8 cellular contexts compared by ENCODE assay signal in genomic region chr17:18183334-18184142, GRCh38. TPM values are rescaled to one million over a fixed set of nuclear protein-coding genes. Genes with fewer than 3 reads are reported as not detected.
A peak's percentile ranks its signal among the peaks of the same experiment; 100 is the strongest.
DNase-seq lines count a peak whose midpoint lies in the region; ATAC-seq, FAIRE-seq and TF ChIP-seq lines count a peak whose summit lies in the region.

Gene ALKBH5, plus strand, starts transcription at chr17:18183828. Its CDS starts 416 bp downstream, at chr17:18184244.

- H3K9me3 ChIP-seq in trophoblast cell (ENCODE audit: insufficient read depth, low read depth, low read length) (no peaks in the 10 kb centered on the region), transverse colon (no peaks in the 10 kb centered on the region)

- peak within 1 kb of the TSS; percentile 81 for H3K9ac ChIP-seq in trophoblast cell (ENCODE audit: low read length)

- peak within 1 kb of the TSS; percentile 95 to 99 for H3K27ac Mint-ChIP-seq in T-cell

- H3K27me3 ChIP-seq in trophoblast cell (ENCODE audit: insufficient read depth, low read length) = no peaks in the 10 kb centered on the region
- no peaks in the 10 kb centered on the region for H3K27me3 ChIP-seq in transverse colon

- H2AFZ ChIP-seq in trophoblast cell (ENCODE audit: insufficient read depth, low read length, poor library complexity) = peak within 1 kb of the TSS; percentile 71

- H2BK5ac ChIP-seq in trophoblast cell (ENCODE audit: low read depth, low read length, poor library complexity) = peak within 1 kb of the TSS; percentile 96

- CTCF ChIA-PET in T-cell (lab: Charles Lee) = interaction anchor here (0.7 to 1.3 kb wide), 3 partner anchors 9 to 44 kb away, joined by 3 to 12 read pairs (median 4); no protein-coding TSS in a partner anchor

- peaks cover 45 to 51% (median 45%) of the 10 kb centered on the region in 3 donors for H3K4me1 Mint-ChIP-seq in T-cell

- H3K23ac ChIP-seq in trophoblast cell (ENCODE audit: low read length) = no peak within 1 kb of the TSS

- peak; percentile 64; the same call in 1 of the 2 replicates for TF ChIP-seq POLR2A in GM12892 (IDR thresholded peaks at IDR 0.05; ENCODE audit: low read depth, low read length)
- TF ChIP-seq POLR2A in transverse colon (IDR thresholded peaks at IDR 0.05) = peak; percentile 88

- H3K36me3 ChIP-seq in trophoblast cell (ENCODE audit: control insufficient read depth in 1 of 2, insufficient read depth in 2 of 2, low read length in 2 of 2) (peaks cover 7 to 8% of the 10 kb centered on the region in 2 experiments), transverse colon (no peaks in the 10 kb centered on the region)

- peak in 2 of 5 experiments; percentile 11 to 48 for TF ChIP-seq CTCF in transverse colon (IDR thresholded peaks at IDR 0.05)

- peak within 1 kb of the TSS; percentile 82 for H3K4me2 ChIP-seq in trophoblast cell (ENCODE audit: low read length)

- TF ChIP-seq EP300 in transverse colon (IDR thresholded peaks at IDR 0.05; ENCODE audit: low read depth) = peak; percentile 43

- peak within 1 kb of the TSS; percentile 86 for H3K14ac ChIP-seq in trophoblast cell (ENCODE audit: low read length)

- WGBS in adipose tissue, 3 donors = 0 to 1% (median 0%) methylated on average over 78 to 98 of the region's 98 CpGs
- no CpG with 5 or more reads among the region's 98 CpGs for WGBS in trophoblast cell (ENCODE audit: extremely low coverage, insufficient coverage, insufficient read length)
- WGBS in transverse colon (ENCODE audit: low coverage in 1 of 2), 2 donors = 0% methylated on average over 44 of the region's 98 CpGs; no CpG with 5 or more reads in 1 of the 2 donors

- no peaks in the 10 kb centered on the region for H3K27me3 Mint-ChIP-seq in T-cell

- peaks cover 6% of the 10 kb centered on the region for H3K36me3 Mint-ChIP-seq in T-cell

- POLR2A ChIA-PET in T-cell (lab: Charles Lee) = interaction anchor here in 1 of 2 donors (0.6 to 1.9 kb wide), 2 partner anchors 14 to 25 kb away, joined by 3 to 7 read pairs; no protein-coding TSS in a partner anchor

- H2BK120ac ChIP-seq in trophoblast cell (ENCODE audit: insufficient read depth, low read length, poor library complexity) = peak within 1 kb of the TSS; percentile 96

- H3K4me3 ChIP-seq in trophoblast cell (ENCODE audit: low read depth, low read length) = peak within 1 kb of the TSS; percentile 84
- peak within 1 kb of the TSS; percentile 81 to 99 (median 86) for H3K4me3 ChIP-seq in transverse colon

- H4K12ac ChIP-seq in trophoblast cell (ENCODE audit: low read depth, low read length) = peak within 1 kb of the TSS; percentile 93

- peak within 1 kb of the TSS; percentile 30 for H2AK5ac ChIP-seq in trophoblast cell (ENCODE audit: low read length)

- H3K79me2 ChIP-seq in trophoblast cell (ENCODE audit: control insufficient read depth, insufficient read depth, low read length, poor library complexity) = peaks cover 36% of the 10 kb centered on the region

- no peak within 1 kb of the TSS for H2BK12ac ChIP-seq in trophoblast cell (ENCODE audit: low read length)

- peak within 1 kb of the TSS; percentile 84 for H3K18ac ChIP-seq in trophoblast cell (ENCODE audit: low read length)

- DNase-seq in GM12892 (ENCODE audit: insufficient read length) (peak; percentile 98), NCI-H1436 treated with DMSO at 0.1 percent for 48 hours (lab: John Stamatoyannopoulos, UW) (peak; percentile 99), T-cell (peak; percentile 95 to 99 (median 98)), cardiac septum (ENCODE audit: low spot score) (peak; percentile 99), trophoblast cell (peak; percentile 99), transverse colon (peak; percentile 97)

- intact Hi-C loops in cardiac septum (cut with DNase I) (loop anchor here (2.0 kb wide), 1 partner anchor 77 kb away; the partner anchor contains the start of gene MIEF2), transverse colon (cut with DNase I; ENCODE audit: low total_unique reads) (no loop called here)

- ATAC-seq in HG02852 (IDR thresholded peaks at IDR 0.05; ENCODE audit: unreplicated experiment) = peak; percentile 69
- peak; percentile 85 to 87 (median 86) for ATAC-seq in T-cell (replicated peaks in 1 of 4)

- peak within 1 kb of the TSS; percentile 77 for H3K4ac ChIP-seq in trophoblast cell (ENCODE audit: low read depth, low read length)

- peaks cover 25 to 36% of the 10 kb centered on the region in 2 experiments for H3K4me1 ChIP-seq in trophoblast cell (ENCODE audit: control insufficient read depth in 1 of 2, insufficient read depth in 2 of 2, low read length in 2 of 2)
- H3K4me1 ChIP-seq in transverse colon = peaks cover 35 to 59% (median 50%) of the 10 kb centered on the region in 4 donors

- peaks cover 13% of the 10 kb centered on the region for H3K79me1 ChIP-seq in trophoblast cell (ENCODE audit: low read length)

- no peak for FAIRE-seq in GM12892 (lab: Jason Lieb, UNC)

- H3K4me3 Mint-ChIP-seq in T-cell = peak within 1 kb of the TSS; percentile 93 to 96 (median 95)

- peak within 1 kb of the TSS; percentile 94 for H4K91ac ChIP-seq in trophoblast cell (ENCODE audit: low read depth, low read length)

- H4K8ac ChIP-seq in trophoblast cell (ENCODE audit: low read depth, low read length) = peak within 1 kb of the TSS; percentile 92

- peak within 1 kb of the TSS; percentile 86 for H3K27ac ChIP-seq in adipose tissue (ENCODE audit: low read depth, low read length)
- H3K27ac ChIP-seq in trophoblast cell (ENCODE audit: low read depth, low read length) = peak within 1 kb of the TSS; percentile 98
- peak within 1 kb of the TSS; percentile 97 to 100 (median 98) for H3K27ac ChIP-seq in transverse colon

- in situ Hi-C loops in transverse colon (cut with MboI; ENCODE audit: low pct_ligation_motif_present in 1 of 4, low pct_unique_long_range_greater_than_20kb in 1 of 4, low sequenced_read_pairs in 3 of 4) = no loop called here

- no peaks in the 10 kb centered on the region for H3K9me3 Mint-ChIP-seq in T-cell

RNA-seq across cellular contexts. Expression of gene ALKBH5, which starts in this region (rescaled TPM):
- polyA plus RNA-seq in GM12892 (2012; ENCODE audit: missing spikeins) = 61.6 TPM
- total RNA-seq in T-cell (100 to 1,000 TPM in 4 of 5 donors, 10 to 100 TPM in 1; 99.0 to 122 (median 103) TPM), cardiac septum (168 TPM), transverse colon (100 to 1,000 TPM in 2 of 4 donors, 10 to 100 TPM in 2; 69.2 to 109 (median 88.4) TPM)
- polyA plus RNA-seq in adipose tissue = 10 to 100 TPM; 21.3 to 50.7 (median 24.4) TPM
- 69.9 and 71.0 TPM in 2 replicates for polyA plus RNA-seq in trophoblast cell (2013)

Comparison
In these comparisons a context has a peak if more than half of its experiments do, and no peak if none do; other contexts are left out.
1. Peak in every context shown above with its lines: DNase-seq, ATAC-seq, H3K4me3 ChIP-seq and H3K27ac ChIP-seq.